In the genomic region with DNA sequence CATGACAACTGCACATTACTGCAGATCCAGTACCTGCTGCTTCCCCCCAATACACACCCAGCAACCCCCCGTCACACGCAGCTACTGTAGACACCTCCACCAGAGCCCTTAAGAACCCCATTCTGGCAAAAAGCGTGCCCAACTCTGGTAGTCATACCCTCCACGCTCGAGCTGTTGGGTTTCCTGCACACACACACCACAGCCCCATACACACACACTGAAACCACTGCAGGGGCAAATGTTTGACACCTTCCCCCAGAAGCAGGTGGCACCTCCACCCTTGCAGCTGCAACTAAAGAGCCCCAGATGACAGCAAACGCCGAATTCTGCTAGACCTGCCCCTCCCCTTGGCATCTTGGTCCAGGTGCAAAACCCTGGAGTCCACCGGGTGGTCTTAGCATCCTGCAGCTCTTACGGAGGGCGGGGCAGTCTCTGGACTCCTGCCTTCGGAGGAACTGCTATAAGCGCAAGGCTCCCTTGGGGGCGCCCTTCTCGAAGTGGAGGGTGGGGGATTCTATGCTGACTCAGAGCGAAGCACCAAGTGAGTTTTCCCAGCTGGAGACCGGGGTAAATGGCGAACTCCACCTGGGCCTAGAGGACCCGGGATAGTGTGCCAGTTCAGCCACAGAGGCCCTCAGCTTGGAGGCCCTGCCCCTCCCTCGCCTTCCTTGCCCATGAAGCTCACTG, we compare ENCODE assay signal across 9 cellular contexts. TPM values are rescaled to one million over a fixed set of nuclear protein-coding genes. Genes with fewer than 3 reads are reported as not detected.
DNase-seq lines count a peak whose midpoint lies in the region; ATAC-seq lines count a peak whose summit lies in the region.
"Had no signal": no experiment of that assay in that cellular context is flagged by ENCODE, and none has a peak within 500 bp of the region (broad histone marks: within the 10 kb centered on the region; RNA-seq: fewer than 3 reads in every experiment).

No MANE protein-coding gene starts in this region.

- peak; percentile 73 for DNase-seq in NCI-H82 (lab: John Stamatoyannopoulos, UW)
- no peak for DNase-seq in NCI-H82 treated with DMSO at 0.1 percent for 48 hours (lab: John Stamatoyannopoulos, UW; ENCODE audit: unreplicated experiment)
- peak; percentile 83 for DNase-seq in NCI-H1436 (lab: John Stamatoyannopoulos, UW)
- DNase-seq in cerebellum (ENCODE audit: low spot score): peak; percentile 39
- peak; percentile 70 for DNase-seq in retina

- no peak for ATAC-seq in HG03460 (IDR thresholded peaks at IDR 0.05; ENCODE audit: unreplicated experiment)
- no peak for ATAC-seq in GM18511 (IDR thresholded peaks at IDR 0.05; ENCODE audit: unreplicated experiment)
- no peak for ATAC-seq in GM19463 (IDR thresholded peaks at IDR 0.05; ENCODE audit: unreplicated experiment)

RNA-seq across cellular contexts. Expression of a gene that starts 1.5 kb away (rescaled TPM):
- 10.5 TPM for total RNA-seq in cerebellum
- total RNA-seq: SJSA1 had no signal
